ENCODE assay signal across 9 cellular contexts in genomic region chr5:132238901-132239500, GRCh38. TPM values are rescaled to one million over a fixed set of nuclear protein-coding genes. Genes with fewer than 3 reads are reported as not detected.
"Had no signal": no experiment of that assay in that cellular context is flagged by ENCODE, and none has a peak within 500 bp of the region (broad histone marks: within the 10 kb centered on the region; RNA-seq: fewer than 3 reads in every experiment).

No MANE protein-coding gene starts in this region.

- H3K4me1 ChIP-seq: gastrocnemius medialis, heart left ventricle, left ventricle myocardium inferior, SJSA1 had no signal

- H3K27me3 ChIP-seq: brain microvascular endothelial cell, gastrocnemius medialis, heart left ventricle, ovary, SJSA1 had no signal

- H3K4me3 ChIP-seq: gastrocnemius medialis, heart left ventricle, left ventricle myocardium inferior, ovary, SJSA1 had no signal

- H3K27ac Mint-ChIP-seq: T-helper 1 cell treated with Interleukin-12 subunit alpha and Interleukin-12 subunit beta and Interleukin-4 antibody, amounts not matched to agents 30 μg/mL and 1 μg/mL, for 36 hours had no signal

- H3K4me3 Mint-ChIP-seq: activated naive CD8-positive, alpha-beta T cell treated with anti-CD3 and anti-CD28 coated beads, Interleukin-2, amount 10 ng/mL, durations not matched to agents 7 days and 5 days; T-helper 1 cell treated with Interleukin-12 subunit alpha and Interleukin-12 subunit beta and Interleukin-4 antibody, amounts not matched to agents 30 μg/mL and 1 μg/mL, for 36 hours had no signal

- H3K9me3 ChIP-seq: gastrocnemius medialis, SJSA1 had no signal

- H3K36me3 ChIP-seq: brain microvascular endothelial cell, gastrocnemius medialis, heart left ventricle, left ventricle myocardium inferior, ovary, SJSA1 had no signal

- H3K27ac ChIP-seq: brain microvascular endothelial cell, gastrocnemius medialis, heart left ventricle, left ventricle myocardium inferior, ovary, SJSA1 had no signal

RNA-seq across cellular contexts. Expression of gene PDLIM4, which starts 18.5 kb away (rescaled TPM):
- total RNA-seq: mononuclear cell had no signal
